In the genomic region with DNA sequence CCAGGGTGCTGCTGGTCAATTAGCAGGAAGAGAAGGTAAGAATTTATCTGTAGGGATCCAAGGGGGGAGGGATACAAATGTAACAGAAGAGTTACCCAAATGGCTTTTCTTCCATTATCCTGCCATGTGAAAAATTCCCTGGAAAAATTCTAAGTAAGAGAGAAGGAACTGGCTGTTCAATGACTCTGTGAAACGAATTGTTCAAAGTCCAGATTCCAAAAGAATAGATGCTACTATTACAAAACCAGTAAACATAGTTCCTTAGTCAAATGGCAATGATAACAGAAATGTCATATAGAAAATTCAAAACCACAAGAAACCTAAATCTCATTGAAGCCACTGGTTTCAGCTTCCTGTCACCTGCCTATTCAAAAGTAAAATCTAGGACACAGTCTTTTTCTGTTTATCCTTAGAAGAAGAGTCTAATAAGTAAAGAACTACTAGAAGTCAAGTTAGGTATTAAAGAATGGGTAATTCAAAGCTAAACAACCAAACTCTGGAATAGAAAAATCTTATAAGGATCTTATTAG, we compare ENCODE assay signal across 11 cellular contexts.
DNase-seq lines count a peak whose midpoint lies in the region; ATAC-seq and TF ChIP-seq lines count a peak whose summit lies in the region.
"Had no signal": no experiment of that assay in that cellular context is flagged by ENCODE, and none has a peak within 500 bp of the region (broad histone marks: within the 10 kb centered on the region; RNA-seq: fewer than 3 reads in every experiment).

No MANE protein-coding gene starts in this region.

- TF ChIP-seq POLR2A in gastrocnemius medialis (IDR thresholded peaks at IDR 0.05): no peak

- H3K27ac Mint-ChIP-seq in activated naive CD4-positive, alpha-beta T cell treated with anti-CD3 and anti-CD28 coated beads, Interleukin-2, amount 50 U/mL, for 72 hours: no peak overlapping the region

- ATAC-seq in activated naive CD4-positive, alpha-beta T cell treated with anti-CD3 and anti-CD28 coated beads, Interleukin-2, amount 50 U/mL, for 72 hours: peak; percentile 44 to 63
- peak; percentile 31 for ATAC-seq in GM19468 (IDR thresholded peaks at IDR 0.05; ENCODE audit: extremely low read depth, unreplicated experiment)
- no peak for ATAC-seq in gastrocnemius medialis
- ATAC-seq in HG03521 (IDR thresholded peaks at IDR 0.05; ENCODE audit: unreplicated experiment): no peak

- TF ChIP-seq CTCF in gastrocnemius medialis (IDR thresholded peaks at IDR 0.05 in 4 of 5, conservative IDR thresholded peaks at IDR 0.05 in 1 of 5): no peak

- no peak for DNase-seq in activated naive CD4-positive, alpha-beta T cell treated with anti-CD3 and anti-CD28 coated beads, Interleukin-2, amount 50 U/mL, for 72 hours (ENCODE audit: low spot score in 2 of 2)
- no peak for DNase-seq in activated naive CD4-positive, alpha-beta T cell (lab: John Stamatoyannopoulos, UW)
- DNase-seq in Jurkat, Clone E6-1 (ENCODE audit: low read depth, low spot score): peak; percentile 65
- DNase-seq in gastrocnemius medialis (no peak), G401 (ENCODE audit: low spot score) (no peak), Ammon's horn (ENCODE audit: low spot score) (no peak)
- DNase-seq: DMS153, mesendoderm, NCI-H1105 treated with DMSO at 0.1 percent for 48 hours had no signal

- H3K36me3 ChIP-seq in gastrocnemius medialis: peaks cover 0 to 7% of the 10 kb centered on the region in 2 donors

- H3K4me3 ChIP-seq in Jurkat, Clone E6-1 (ENCODE audit: low read length): no peak overlapping the region
- H3K4me3 ChIP-seq in gastrocnemius medialis: no peak overlapping the region

- H3K36me3 Mint-ChIP-seq in activated naive CD4-positive, alpha-beta T cell treated with anti-CD3 and anti-CD28 coated beads, Interleukin-2, amount 50 U/mL, for 72 hours: peaks cover 9 to 10% of the 10 kb centered on the region in 2 donors

- no peaks in the 10 kb centered on the region for H3K9me3 Mint-ChIP-seq in activated naive CD4-positive, alpha-beta T cell treated with anti-CD3 and anti-CD28 coated beads, Interleukin-2, amount 50 U/mL, for 72 hours

- no peaks in the 10 kb centered on the region for H3K9me3 ChIP-seq in gastrocnemius medialis

- no peaks in the 10 kb centered on the region for H3K27me3 ChIP-seq in gastrocnemius medialis

- peaks cover 53 to 56% of the 10 kb centered on the region in 2 donors for H3K4me1 ChIP-seq in gastrocnemius medialis

- H3K27ac ChIP-seq in gastrocnemius medialis: peak overlapping the region in 3 of 4 donors; percentile 15 to 44 (median 26)

- in situ Hi-C loops in gastrocnemius medialis (cut with MboI; ENCODE audit: low sequenced_read_pairs in 4 of 4): no loop called here
- in situ Hi-C loops in G401 (cut with HindIII; ENCODE audit: low sequenced_read_pairs): no loop called here

- intact Hi-C loops in gastrocnemius medialis (cut with DNase I; ENCODE audit: low total_unique reads): no loop called here

Comparison
In these comparisons a context has a peak if more than half of its experiments do, and no peak if none do; other contexts are left out.
1. ATAC-seq: peak in activated naive CD4-positive, alpha-beta T cell treated with anti-CD3 and anti-CD28 coated beads, Interleukin-2, amount 50 U/mL, for 72 hours (2 of 2) and GM19468 (single experiment); none in gastrocnemius medialis (0 of 2) and HG03521 (single experiment).